33 cellular contexts compared by ENCODE assay signal in genomic region chr2:254231-254630, GRCh38. TPM values are rescaled to one million over a fixed set of nuclear protein-coding genes. Genes with fewer than 3 reads are reported as not detected.
DNase-seq lines count a peak whose midpoint lies in the region; ATAC-seq, FAIRE-seq and TF ChIP-seq lines count a peak whose summit lies in the region.
"Had no signal": no experiment of that assay in that cellular context is flagged by ENCODE, and none has a peak within 500 bp of the region (broad histone marks: within the 10 kb centered on the region; RNA-seq: fewer than 3 reads in every experiment).

No MANE protein-coding gene starts in this region.

- H3K27me3 Mint-ChIP-seq in stimulated activated memory B cell treated with anti-CD40 and anti-IgM and Interleukin-4, amounts not matched to agents 10 μg/mL and 1 μg/mL and 100 μg/mL, for 72 hours, result no peaks in the 10 kb centered on the region
- H3K27me3 Mint-ChIP-seq: activated CD4-positive, alpha-beta memory T cell treated with anti-CD3 and anti-CD28 coated beads for 36 hours; activated T-helper 17 cell treated with anti-CD3 and anti-CD28 coated beads, Interleukin-2, amount 50 U/mL, for 72 hours; IgD-negative memory B cell; naive B cell; T-helper 17 cell had no signal

- BruUV-seq in K562 (replicated peaks; lab: Mats Ljungman, UMichigan), result no TSS peak

- no peak overlapping the region for H3K27ac ChIP-seq in K562 (ENCODE audit: extremely low read depth, low read depth, low read length)
- H3K27ac ChIP-seq: esophagus muscularis mucosa, left ventricle myocardium inferior, SJSA1 had no signal

- no peak overlapping the region for H3K4me3 Mint-ChIP-seq in stimulated activated memory B cell treated with anti-CD40 and anti-IgM and Interleukin-4, amounts not matched to agents 10 μg/mL and 1 μg/mL and 100 μg/mL, for 72 hours
- H3K4me3 Mint-ChIP-seq: activated CD4-positive, alpha-beta memory T cell treated with anti-CD3 and anti-CD28 coated beads for 36 hours; activated T-helper 17 cell treated with anti-CD3 and anti-CD28 coated beads, Interleukin-2, amount 50 U/mL, for 72 hours; IgD-negative memory B cell; naive B cell; stimulated activated effector memory CD8-positive, alpha-beta T cell treated with anti-CD3 and anti-CD28 coated beads, Interleukin-12 subunit alpha, Interleukin-12 subunit beta, amount 100 ng/mL, for 72 hours; T-helper 17 cell had no signal

- H3K9me1 ChIP-seq in K562 (ENCODE audit: control insufficient read depth, insufficient read depth, low read length), result no peaks in the 10 kb centered on the region

- TF ChIP-seq RAD21 in K562 (CRISPR knock-in tag; conservative IDR thresholded peaks at IDR 0.05 in 1 of 2, IDR thresholded peaks at IDR 0.05 in 1 of 2), result no peak

- H3K4me2 ChIP-seq in K562 (ENCODE audit: insufficient read depth, low read length), result no peak overlapping the region

- no peaks in the 10 kb centered on the region for H3K27me3 ChIP-seq in K562 (ENCODE audit: control insufficient read depth in 2 of 2, insufficient read depth in 2 of 2, low read length in 2 of 2)
- H3K27me3 ChIP-seq: esophagus muscularis mucosa, SJSA1 had no signal

- intact Hi-C loops in K562 (cut with micrococcal nuclease), result no loop called here

- H3K4me1 ChIP-seq in K562 (replicated peaks in 1 of 2; ENCODE audit: control insufficient read depth in 2 of 2, insufficient read depth in 2 of 2, low read length in 2 of 2), result no peaks in the 10 kb centered on the region
- H3K4me1 ChIP-seq: esophagus muscularis mucosa, left ventricle myocardium inferior, SJSA1 had no signal

- H3K9me3 ChIP-seq in K562 (replicated peaks; ENCODE audit: control insufficient read depth, insufficient read depth, low read depth, low read length), result peaks cover 8% of the 10 kb centered on the region
- H3K9me3 ChIP-seq: SJSA1 had no signal

- WGBS in K562 (ENCODE audit: insufficient coverage, low coverage, missing lambda C conversion rate), result 30% methylated on average over 8 of the region's 8 CpGs

- no peaks in the 10 kb centered on the region for H3K79me2 ChIP-seq in K562 (ENCODE audit: control insufficient read depth, insufficient read depth, low read length)

- H3K27ac Mint-ChIP-seq in stimulated activated memory B cell treated with anti-CD40 and anti-IgM and Interleukin-4, amounts not matched to agents 10 μg/mL and 1 μg/mL and 100 μg/mL, for 72 hours, result no peak overlapping the region
- H3K27ac Mint-ChIP-seq: activated CD4-positive, alpha-beta memory T cell treated with anti-CD3 and anti-CD28 coated beads for 36 hours; activated T-helper 17 cell treated with anti-CD3 and anti-CD28 coated beads, Interleukin-2, amount 50 U/mL, for 72 hours; IgD-negative memory B cell; naive B cell; stimulated activated effector memory CD8-positive, alpha-beta T cell treated with anti-CD3 and anti-CD28 coated beads, Interleukin-12 subunit alpha, Interleukin-12 subunit beta, amount 100 ng/mL, for 72 hours; T-helper 17 cell had no signal

- DNase-seq in NCI-H187 treated with DMSO at 0.1 percent for 48 hours (lab: John Stamatoyannopoulos, UW), result peak; percentile 37
- DNase-seq in K562 (ENCODE audit: extremely low read depth in 1 of 4, low spot score in 3 of 4), result no peak
- DNase-seq in kidney glomerular epithelial cell (lab: John Stamatoyannopoulos, UW), result peak; percentile 63
- no peak for DNase-seq in D721Med (ENCODE audit: insufficient read length, low spot score)
- no peak for DNase-seq in stimulated activated CD4-positive, alpha-beta T cell treated with anti-CD3 and anti-CD28 coated beads, Interleukin-2, amount 100 ng/mL, for 48 hours
- DNase-seq in HuH-7 (ENCODE audit: low spot score), result no peak
- DNase-seq: activated CD4-positive, alpha-beta memory T cell treated with anti-CD3 and anti-CD28 coated beads for 36 hours; activated CD4-positive, CD25-positive, alpha-beta regulatory T cell treated with anti-CD3 and anti-CD28 coated beads, Interleukin-2, amount 50 U/mL, for 72 hours; activated CD8-positive, alpha-beta memory T cell treated with anti-CD3 and anti-CD28 coated beads, Interleukin-2, amount 50 U/mL, for 4 hours; activated naive CD4-positive, alpha-beta T cell treated with anti-CD3 and anti-CD28 coated beads, Interleukin-2, amount 50 U/mL, for 16 hours; anterior cingulate cortex; C1 segment of cervical spinal cord; effector memory CD4-positive, alpha-beta T cell; GOT3; left ventricle myocardium inferior; naive B cell; NCI-H1092; NCI-H1694 treated with DMSO at 0.1 percent for 48 hours; NCI-H526 treated with DMSO at 0.1 percent for 48 hours; occipital lobe; small intestine; substantia nigra; T-helper 17 cell had no signal

- no peaks in the 10 kb centered on the region for H3K36me3 ChIP-seq in K562 (ENCODE audit: control insufficient read depth, insufficient read depth, low read length)
- H3K36me3 ChIP-seq: SJSA1 had no signal

- no peak for TF ChIP-seq EP300 in K562 (IDR thresholded peaks at IDR 0.05; ENCODE audit: low read length)

- H4K20me1 ChIP-seq in K562 (replicated peaks; ENCODE audit: control insufficient read depth, insufficient read depth, low read length), result no peaks in the 10 kb centered on the region

- peaks cover 7% of the 10 kb centered on the region for H3K9me3 Mint-ChIP-seq in stimulated activated memory B cell treated with anti-CD40 and anti-IgM and Interleukin-4, amounts not matched to agents 10 μg/mL and 1 μg/mL and 100 μg/mL, for 72 hours

- CTCF ChIA-PET in K562 (lab: Yijun Ruan, JAX; ENCODE audit: low intra/inter-chr PET ratio), result no interaction called here

- FAIRE-seq in K562 (lab: Jason Lieb, UNC), result no peak
- FAIRE-seq in D721Med (lab: Jason Lieb, UNC), result no peak
- FAIRE-seq: bronchial epithelial cell, colon, frontal cortex, RCC 7860, small intestine had no signal

- in situ Hi-C loops in K562 (cut with MboI), result no loop called here

- no peak for ATAC-seq in K562
- no peak for ATAC-seq in stimulated activated memory B cell treated with anti-CD40 and anti-IgM and Interleukin-4, amounts not matched to agents 10 μg/mL and 1 μg/mL and 100 μg/mL, for 72 hours
- ATAC-seq: activated T-helper 17 cell treated with anti-CD3 and anti-CD28 coated beads, Interleukin-2, amount 50 U/mL, for 72 hours; stimulated activated effector memory CD8-positive, alpha-beta T cell treated with anti-CD3 and anti-CD28 coated beads, Interleukin-12 subunit alpha, Interleukin-12 subunit beta, amount 100 ng/mL, for 72 hours; T-helper 17 cell had no signal

- no peak overlapping the region for H3K9ac ChIP-seq in K562 (ENCODE audit: insufficient read depth in 1 of 2, low read depth in 2 of 2, low read length in 2 of 2)

- H3K4me3 ChIP-seq in K562, result no peak overlapping the region
- H3K4me3 ChIP-seq: esophagus muscularis mucosa, left ventricle myocardium inferior, SJSA1 had no signal

- TF ChIP-seq CTCF in K562 (IDR thresholded peaks at IDR 0.05 in 2 of 3, conservative IDR thresholded peaks at IDR 0.05 in 1 of 3; ENCODE audit: insufficient read depth in 2 of 3, low read depth in 1 of 3, low read length in 3 of 3), result no peak
- TF ChIP-seq CTCF in D721Med (IDR thresholded peaks at IDR 0.05; ENCODE audit: insufficient read depth, missing control alignments), result no peak

- POLR2A ChIA-PET in K562 (lab: Yijun Ruan, JAX), result no interaction called here

- no peaks in the 10 kb centered on the region for H3K4me1 Mint-ChIP-seq in stimulated activated memory B cell treated with anti-CD40 and anti-IgM and Interleukin-4, amounts not matched to agents 10 μg/mL and 1 μg/mL and 100 μg/mL, for 72 hours
- H3K4me1 Mint-ChIP-seq: activated T-helper 17 cell treated with anti-CD3 and anti-CD28 coated beads, Interleukin-2, amount 50 U/mL, for 72 hours; IgD-negative memory B cell; naive B cell; stimulated activated effector memory CD8-positive, alpha-beta T cell treated with anti-CD3 and anti-CD28 coated beads, Interleukin-12 subunit alpha, Interleukin-12 subunit beta, amount 100 ng/mL, for 72 hours had no signal

- TF ChIP-seq POLR2A in K562 (conservative IDR thresholded peaks at IDR 0.05), result no peak

- H3K36me3 Mint-ChIP-seq in stimulated activated memory B cell treated with anti-CD40 and anti-IgM and Interleukin-4, amounts not matched to agents 10 μg/mL and 1 μg/mL and 100 μg/mL, for 72 hours, result peaks cover 23% of the 10 kb centered on the region
- H3K36me3 Mint-ChIP-seq: IgD-negative memory B cell; stimulated activated effector memory CD8-positive, alpha-beta T cell treated with anti-CD3 and anti-CD28 coated beads, Interleukin-12 subunit alpha, Interleukin-12 subunit beta, amount 100 ng/mL, for 72 hours had no signal

- 0 out of 2 replicates have a peak overlapping the region, but pooled peaks have one; percentile 14 for H2AFZ ChIP-seq in K562 (ENCODE audit: low read depth, low read length)

RNA-seq across cellular contexts. Expression of gene SH3YL1, which starts 9.6 kb away (rescaled TPM):
- total RNA-seq in K562 (2011; cell fraction: chromatin; rRNA removed; ENCODE audit: low replicate concordance), result 13.0 and 30.3 TPM in 2 replicates
- total RNA-seq in K562 (2011; cell fraction: nucleolus; rRNA removed), result 8.9 and 9.3 TPM in 2 replicates
- total RNA-seq in K562 (2011; cell fraction: nucleoplasm; rRNA removed), result 15.4 and 22.9 TPM in 2 replicates
- total RNA-seq in K562 (2014; rRNA removed), result 4.0 and 5.5 TPM in 2 replicates
- total RNA-seq in K562 (2014; rRNA removed; fragmentation: Illumina TruSeq; extraction: Trizol), result 5.1 and 5.3 TPM in 2 replicates
- total RNA-seq in K562 (2015; rRNA removed; fragmentation: Illumina TruSeq; extraction: Trizol), result 3.6 and 5.0 TPM in 2 replicates
- total RNA-seq in K562 (2021), result 4.0 and 5.5 TPM in 2 replicates
- 7.8 and 8.6 TPM in 2 replicates for polyA plus RNA-seq in K562 (2011; rRNA removed)
- polyA plus RNA-seq in K562 (2011; cell fraction: cytosol; rRNA removed), result 2.9 and 4.2 TPM in 2 replicates
- polyA plus RNA-seq in K562 (2011; cell fraction: nucleus; rRNA removed), result 20.2 and 23.5 TPM in 2 replicates
- polyA plus RNA-seq in K562 (2012), result 4.7 and 7.8 TPM in 2 replicates
- 4.6 and 4.7 TPM in 2 replicates for polyA plus RNA-seq in K562 (2014; fragmentation: Illumina TruSeq; extraction: Trizol)
- 1 to 10 TPM; 3.9 to 5.0 TPM for polyA plus RNA-seq in K562 (2014; fragmentation: Nextera tagmentation; extraction: Ambion mirVana)
- polyA plus RNA-seq in K562 (2014; rRNA removed), result 7.0 and 7.5 TPM in 2 replicates
- 9.5 and 11.5 TPM in 2 replicates for polyA minus RNA-seq in K562 (2011; rRNA and poly(A)+ RNA removed)
- polyA minus RNA-seq in K562 (2011; cell fraction: cytosol; rRNA and poly(A)+ RNA removed), result 1.6 and 3.5 TPM in 2 replicates
- 11.7 and 25.8 TPM in 2 replicates for polyA minus RNA-seq in K562 (2011; cell fraction: nucleus; rRNA and poly(A)+ RNA removed)

RNA-seq across cellular contexts. Expression of gene ACP1, which starts 10.5 kb away (rescaled TPM):
- 59.4 and 126 TPM in 2 replicates for total RNA-seq in K562 (2011; cell fraction: chromatin; rRNA removed; ENCODE audit: low replicate concordance)
- 43.5 and 61.5 TPM in 2 replicates for total RNA-seq in K562 (2011; cell fraction: nucleolus; rRNA removed)
- total RNA-seq in K562 (2011; cell fraction: nucleoplasm; rRNA removed), result 88.2 and 151 TPM in 2 replicates
- total RNA-seq in K562 (2014; rRNA removed), result 148 and 153 TPM in 2 replicates
- total RNA-seq in K562 (2014; rRNA removed; fragmentation: Illumina TruSeq; extraction: Trizol), result 161 and 172 TPM in 2 replicates
- 136 and 148 TPM in 2 replicates for total RNA-seq in K562 (2015; rRNA removed; fragmentation: Illumina TruSeq; extraction: Trizol)
- total RNA-seq in K562 (2021), result 135 and 139 TPM in 2 replicates
- polyA plus RNA-seq in K562 (2011; rRNA removed), result 184 and 199 TPM in 2 replicates
- polyA plus RNA-seq in K562 (2011; cell fraction: cytosol; rRNA removed), result 68.2 and 129 TPM in 2 replicates
- polyA plus RNA-seq in K562 (2011; cell fraction: nucleus; rRNA removed), result 136 and 174 TPM in 2 replicates
- polyA plus RNA-seq in K562 (2012), result 140 and 147 TPM in 2 replicates
- polyA plus RNA-seq in K562 (2014; fragmentation: Illumina TruSeq; extraction: Trizol), result 187 and 189 TPM in 2 replicates
- polyA plus RNA-seq in K562 (2014; fragmentation: Nextera tagmentation; extraction: Ambion mirVana), result 100 to 1,000 TPM; 450 to 493 TPM
- 195 and 220 TPM in 2 replicates for polyA plus RNA-seq in K562 (2014; rRNA removed)
- 138 and 151 TPM in 2 replicates for polyA minus RNA-seq in K562 (2011; rRNA and poly(A)+ RNA removed)
- polyA minus RNA-seq in K562 (2011; cell fraction: cytosol; rRNA and poly(A)+ RNA removed), result 77.9 and 112 TPM in 2 replicates
- polyA minus RNA-seq in K562 (2011; cell fraction: nucleus; rRNA and poly(A)+ RNA removed), result 89.1 and 145 TPM in 2 replicates

RNA-seq across cellular contexts. Expression of gene ALKAL2, which starts 33.7 kb away (rescaled TPM):
- not detected in 2 replicates for total RNA-seq in K562 (2011; cell fraction: chromatin; rRNA removed; ENCODE audit: low replicate concordance)
- not detected in 2 replicates for total RNA-seq in K562 (2011; cell fraction: nucleolus; rRNA removed)
- total RNA-seq in K562 (2011; cell fraction: nucleoplasm; rRNA removed), result not detected in 2 replicates
- total RNA-seq in K562 (2014; rRNA removed), result not detected in 2 replicates
- not detected in 2 replicates for total RNA-seq in K562 (2014; rRNA removed; fragmentation: Illumina TruSeq; extraction: Trizol)
- total RNA-seq in K562 (2015; rRNA removed; fragmentation: Illumina TruSeq; extraction: Trizol), result not detected in 2 replicates
- not detected in 2 replicates for total RNA-seq in K562 (2021)
- not detected in 2 replicates for polyA plus RNA-seq in K562 (2011; rRNA removed)
- not detected in 2 replicates for polyA plus RNA-seq in K562 (2011; cell fraction: cytosol; rRNA removed)
- not detected in 2 replicates for polyA plus RNA-seq in K562 (2011; cell fraction: nucleus; rRNA removed)
- not detected in 2 replicates for polyA plus RNA-seq in K562 (2012)
- not detected in 2 replicates for polyA plus RNA-seq in K562 (2014; fragmentation: Illumina TruSeq; extraction: Trizol)
- polyA plus RNA-seq in K562 (2014; fragmentation: Nextera tagmentation; extraction: Ambion mirVana), result not detected
- not detected in 2 replicates for polyA plus RNA-seq in K562 (2014; rRNA removed)
- polyA minus RNA-seq in K562 (2011; rRNA and poly(A)+ RNA removed), result not detected in 2 replicates
- not detected in 2 replicates for polyA minus RNA-seq in K562 (2011; cell fraction: cytosol; rRNA and poly(A)+ RNA removed)
- 0.22 TPM in 1 of 2 replicates, not detected in the other for polyA minus RNA-seq in K562 (2011; cell fraction: nucleus; rRNA and poly(A)+ RNA removed)
- total RNA-seq: activated CD4-positive, alpha-beta memory T cell treated with anti-CD3 and anti-CD28 coated beads for 36 hours; activated T-helper 17 cell treated with anti-CD3 and anti-CD28 coated beads, Interleukin-2, amount 50 U/mL, for 72 hours; bronchial epithelial cell; SJSA1 had no signal

Comparison
In these comparisons a context has a peak if more than half of its experiments do, and no peak if none do; other contexts are left out.
1. DNase-seq: peak in NCI-H187 treated with DMSO at 0.1 percent for 48 hours (single experiment) and kidney glomerular epithelial cell (single experiment); none in K562 (0 of 4), D721Med (single experiment), stimulated activated CD4-positive, alpha-beta T cell treated with anti-CD3 and anti-CD28 coated beads, Interleukin-2, amount 100 ng/mL, for 48 hours (0 of 2) and HuH-7 (single experiment).